ENCODE assay signal across 14 cellular contexts in the genomic region with DNA sequence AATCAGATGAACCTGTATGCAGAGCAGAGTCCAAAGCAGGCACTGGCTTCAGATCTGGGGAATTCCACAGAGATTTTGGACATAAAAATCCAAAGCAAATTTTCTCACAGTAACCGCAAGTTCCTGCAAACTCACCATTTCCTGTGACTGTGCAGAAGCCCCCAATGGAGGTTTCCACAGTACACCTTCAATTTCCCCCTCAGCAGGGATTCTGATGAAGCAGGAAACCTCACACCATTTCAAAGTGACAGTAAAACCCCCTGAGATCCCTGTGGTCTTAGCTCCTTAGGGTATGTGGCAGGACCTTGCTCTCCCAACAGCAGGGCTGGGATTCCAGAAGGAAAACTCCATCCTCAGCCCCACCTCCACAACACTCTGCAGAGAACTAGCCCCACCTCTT. TPM values are rescaled to one million over a fixed set of nuclear protein-coding genes. Genes with fewer than 3 reads are reported as not detected.
DNase-seq lines count a peak whose midpoint lies in the region; ATAC-seq and TF ChIP-seq lines count a peak whose summit lies in the region.
"Had no signal": no experiment of that assay in that cellular context is flagged by ENCODE, and none has a peak within 500 bp of the region (broad histone marks: within the 10 kb centered on the region; RNA-seq: fewer than 3 reads in every experiment).

No MANE protein-coding gene starts in this region.

- H3K27me3 ChIP-seq in DND-41 (ENCODE audit: insufficient read depth, low read length, poor library complexity) (peaks cover 14% of the 10 kb centered on the region), Loucy (ENCODE audit: insufficient read depth, low read length, poor library complexity, severe bottlenecking) (peaks cover 1% of the 10 kb centered on the region), endodermal cell (ENCODE audit: control insufficient read depth, insufficient read depth, low read length, poor library complexity, severe bottlenecking) (peaks cover 5% of the 10 kb centered on the region)
- H3K27me3 ChIP-seq: colonic mucosa, Peyer's patch had no signal

- ATAC-seq in DND-41 (ENCODE audit: insufficient read depth, low read depth) (peak; percentile 94), natural killer cell (peak in 2 of 3 donors; percentile 56 to 67), GM21390 (IDR thresholded peaks at IDR 0.05; ENCODE audit: unreplicated experiment) (no peak)
- ATAC-seq: stimulated activated naive B cell treated with anti-CD40 and anti-IgM and Interleukin-4, amounts not matched to agents 10 μg/mL and 1 μg/mL and 100 μg/mL, for 72 hours had no signal

- H3K4me1 ChIP-seq in DND-41 (ENCODE audit: insufficient read depth, low read length) (peaks cover 14% of the 10 kb centered on the region), Loucy (ENCODE audit: insufficient read depth, low read length, poor library complexity, severe bottlenecking) (peaks cover 20% of the 10 kb centered on the region), endodermal cell (ENCODE audit: control insufficient read depth, insufficient read depth, low read length) (peaks cover 4% of the 10 kb centered on the region)
- H3K4me1 ChIP-seq: colonic mucosa had no signal

- H3K27me3 Mint-ChIP-seq in endodermal cell (ENCODE audit: insufficient read depth) (peaks cover 12% of the 10 kb centered on the region), natural killer cell (ENCODE audit: low read depth in 2 of 2) (no peaks in the 10 kb centered on the region)
- peaks cover 16% of the 10 kb centered on the region for H3K27me3 Mint-ChIP-seq in activated T-helper 1 cell treated with anti-CD3 and anti-CD28 coated beads, Interleukin-12 subunit alpha, Interleukin-12 subunit beta, Interleukin-2, Interleukin-4 antibody, amounts not matched to agents 30 ng/mL and 10 ng/mL and 1 ng/mL, durations not matched to agents 14 hours and 24 hours and 36 hours (ENCODE audit: insufficient read depth)

- H3K9me2 ChIP-seq in Loucy (replicated peaks; ENCODE audit: low read depth, low read length), result no peaks in the 10 kb centered on the region

- intact Hi-C loops in natural killer cell (cut with micrococcal nuclease), result no loop called here
- intact Hi-C loops in activated T-helper 1 cell treated with anti-CD3 and anti-CD28 coated beads, Interleukin-12 subunit alpha, Interleukin-12 subunit beta, Interleukin-2, Interleukin-4 antibody, amounts not matched to agents 30 ng/mL and 10 ng/mL and 1 ng/mL, durations not matched to agents 14 hours and 24 hours and 36 hours (cut with micrococcal nuclease), result no loop called here

- H3K4me1 Mint-ChIP-seq in endodermal cell (peaks cover 16% of the 10 kb centered on the region), natural killer cell (peaks cover 41% of the 10 kb centered on the region in 2 donors)
- peaks cover 29% of the 10 kb centered on the region for H3K4me1 Mint-ChIP-seq in activated T-helper 1 cell treated with anti-CD3 and anti-CD28 coated beads, Interleukin-12 subunit alpha, Interleukin-12 subunit beta, Interleukin-2, Interleukin-4 antibody, amounts not matched to agents 30 ng/mL and 10 ng/mL and 1 ng/mL, durations not matched to agents 14 hours and 24 hours and 36 hours (ENCODE audit: low read depth)
- H3K4me1 Mint-ChIP-seq: stimulated activated naive B cell treated with anti-CD40 and anti-IgM and Interleukin-4, amounts not matched to agents 10 μg/mL and 1 μg/mL and 100 μg/mL, for 72 hours had no signal

- H3K36me3 Mint-ChIP-seq in endodermal cell (ENCODE audit: low read depth) (no peaks in the 10 kb centered on the region), natural killer cell (no peaks in the 10 kb centered on the region)
- peaks cover 4% of the 10 kb centered on the region for H3K36me3 Mint-ChIP-seq in activated T-helper 1 cell treated with anti-CD3 and anti-CD28 coated beads, Interleukin-12 subunit alpha, Interleukin-12 subunit beta, Interleukin-2, Interleukin-4 antibody, amounts not matched to agents 30 ng/mL and 10 ng/mL and 1 ng/mL, durations not matched to agents 14 hours and 24 hours and 36 hours (ENCODE audit: low read depth)
- H3K36me3 Mint-ChIP-seq: stimulated activated naive B cell treated with anti-CD40 and anti-IgM and Interleukin-4, amounts not matched to agents 10 μg/mL and 1 μg/mL and 100 μg/mL, for 72 hours had no signal

- H3K36me3 ChIP-seq in DND-41 (ENCODE audit: insufficient read depth, low read length) (no peaks in the 10 kb centered on the region), Loucy (ENCODE audit: insufficient read depth, low read length) (no peaks in the 10 kb centered on the region), endodermal cell (ENCODE audit: control insufficient read depth, insufficient read depth, low read length) (no peaks in the 10 kb centered on the region)
- H3K36me3 ChIP-seq: colonic mucosa, Peyer's patch had no signal

- H3K4me2 ChIP-seq in DND-41 (ENCODE audit: insufficient read depth, low read length) (peak overlapping the region; percentile 6; the same call in 1 of the 2 replicates), Loucy (ENCODE audit: low read depth, low read length, poor library complexity, severe bottlenecking) (peak overlapping the region; percentile 30)

- H3K4me3 ChIP-seq in DND-41 (ENCODE audit: low read depth in 1 of 2, low read length in 2 of 2) (no peak overlapping the region), Loucy (ENCODE audit: low read length, poor library complexity, severe bottlenecking) (no peak overlapping the region), endodermal cell (ENCODE audit: low read length) (no peak overlapping the region)
- H3K4me3 ChIP-seq: colonic mucosa, Peyer's patch had no signal

- no peak overlapping the region for H3K4me3 Mint-ChIP-seq in endodermal cell
- H3K4me3 Mint-ChIP-seq in natural killer cell, result peak overlapping the region; percentile 25
- H3K4me3 Mint-ChIP-seq in activated T-helper 1 cell treated with anti-CD3 and anti-CD28 coated beads, Interleukin-12 subunit alpha, Interleukin-12 subunit beta, Interleukin-2, Interleukin-4 antibody, amounts not matched to agents 30 ng/mL and 10 ng/mL and 1 ng/mL, durations not matched to agents 14 hours and 24 hours and 36 hours, result no peak overlapping the region
- H3K4me3 Mint-ChIP-seq: stimulated activated naive B cell treated with anti-CD40 and anti-IgM and Interleukin-4, amounts not matched to agents 10 μg/mL and 1 μg/mL and 100 μg/mL, for 72 hours had no signal

- H3K79me2 ChIP-seq in DND-41 (ENCODE audit: insufficient read depth, low read length) (no peaks in the 10 kb centered on the region), Loucy (ENCODE audit: insufficient read depth, low read length) (no peaks in the 10 kb centered on the region)

- in situ Hi-C loops in GM13977 (cut with MboI; ENCODE audit: low pct_unique_long_range_greater_than_20kb, low sequenced_read_pairs, unreplicated experiment), result loop anchor here (25.0 kb wide), 1 partner anchor 380 kb away; the partner anchor contains the start of gene CDC7

- H3F3A ChIP-seq in Loucy (ENCODE audit: low read depth), result no peaks in the 10 kb centered on the region

- H3K9ac ChIP-seq in DND-41 (ENCODE audit: low read depth, low read length) (no peak overlapping the region), Loucy (ENCODE audit: low read depth, low read length, poor library complexity, severe bottlenecking) (no peak overlapping the region), endodermal cell (ENCODE audit: extremely low read depth, low read length, poor library complexity, severe bottlenecking) (no peak overlapping the region)

- peak; percentile 55 for DNase-seq in DND-41
- peak; percentile 74 for DNase-seq in endodermal cell
- no peak for DNase-seq in natural killer cell
- DNase-seq in foreskin melanocyte, result no peak
- no peak for DNase-seq in GM13977 (ENCODE audit: low spot score)
- DNase-seq in activated T-helper 1 cell treated with anti-CD3 and anti-CD28 coated beads, Interleukin-12 subunit alpha, Interleukin-12 subunit beta, Interleukin-2, Interleukin-4 antibody, amounts not matched to agents 30 ng/mL and 10 ng/mL and 1 ng/mL, durations not matched to agents 14 hours and 24 hours and 36 hours (ENCODE audit: low spot score), result no peak
- DNase-seq: colonic mucosa; NCI-H187; Peyer's patch; stimulated activated naive B cell treated with anti-CD40 and anti-IgM and Interleukin-4, amounts not matched to agents 10 μg/mL and 1 μg/mL and 100 μg/mL, for 72 hours had no signal

- H3K27ac ChIP-seq in DND-41 (ENCODE audit: low read length) (no peak overlapping the region), endodermal cell (ENCODE audit: low read depth, low read length) (no peak overlapping the region)
- H3K27ac ChIP-seq: colonic mucosa, VCaP had no signal

- 75 to 97% methylated on average over 1 of the region's 1 CpG for WGBS in endodermal cell (ENCODE audit: insufficient coverage in 1 of 2, insufficient read length in 1 of 2), 2 experiments

- H3K9me3 Mint-ChIP-seq in endodermal cell (peaks cover 2% of the 10 kb centered on the region), natural killer cell (no peaks in the 10 kb centered on the region)
- no peaks in the 10 kb centered on the region for H3K9me3 Mint-ChIP-seq in activated T-helper 1 cell treated with anti-CD3 and anti-CD28 coated beads, Interleukin-12 subunit alpha, Interleukin-12 subunit beta, Interleukin-2, Interleukin-4 antibody, amounts not matched to agents 30 ng/mL and 10 ng/mL and 1 ng/mL, durations not matched to agents 14 hours and 24 hours and 36 hours
- H3K9me3 Mint-ChIP-seq: activated T-helper 2 cell treated with anti-CD3 and anti-CD28 coated beads, Interferon-gamma antibody, Interleukin-2, Interleukin-4, amounts not matched to agents 10 μg/mL and 5 μg/mL and 100 μg/mL, durations not matched to agents 14 hours and 24 hours and 36 hours had no signal

- H4K20me1 ChIP-seq in DND-41 (ENCODE audit: insufficient read depth, low read length), result no peaks in the 10 kb centered on the region; the same call in 1 of the 2 replicates
- no peaks in the 10 kb centered on the region for H4K20me1 ChIP-seq in Loucy (ENCODE audit: insufficient read depth, low read length, poor library complexity, severe bottlenecking)

- H3K27ac Mint-ChIP-seq in endodermal cell (no peak overlapping the region), natural killer cell (peak overlapping the region; percentile 47 to 50)
- no peak overlapping the region for H3K27ac Mint-ChIP-seq in activated T-helper 1 cell treated with anti-CD3 and anti-CD28 coated beads, Interleukin-12 subunit alpha, Interleukin-12 subunit beta, Interleukin-2, Interleukin-4 antibody, amounts not matched to agents 30 ng/mL and 10 ng/mL and 1 ng/mL, durations not matched to agents 14 hours and 24 hours and 36 hours
- H3K27ac Mint-ChIP-seq: activated T-helper 2 cell treated with anti-CD3 and anti-CD28 coated beads, Interferon-gamma antibody, Interleukin-2, Interleukin-4, amounts not matched to agents 10 μg/mL and 5 μg/mL and 100 μg/mL, durations not matched to agents 14 hours and 24 hours and 36 hours; stimulated activated naive B cell treated with anti-CD40 and anti-IgM and Interleukin-4, amounts not matched to agents 10 μg/mL and 1 μg/mL and 100 μg/mL, for 72 hours had no signal

- TF ChIP-seq CTCF in DND-41 (IDR thresholded peaks at IDR 0.05; ENCODE audit: borderline replicate concordance, extremely low read depth, low read length, poor library complexity, severe bottlenecking), result no peak
- no peak for TF ChIP-seq CTCF in Loucy (conservative IDR thresholded peaks at IDR 0.05; ENCODE audit: low read length)
- TF ChIP-seq CTCF in endodermal cell (conservative IDR thresholded peaks at IDR 0.05), result no peak
- no peak for TF ChIP-seq CTCF in natural killer cell (IDR thresholded peaks at IDR 0.05)
- no peak for TF ChIP-seq CTCF in GM13977 (IDR thresholded peaks at IDR 0.05; ENCODE audit: extremely low read depth, insufficient read depth, missing control alignments)

- H3K9me3 ChIP-seq in DND-41 (ENCODE audit: insufficient read depth, low read length, severe bottlenecking), result no peaks in the 10 kb centered on the region
- H3K9me3 ChIP-seq in Loucy (ENCODE audit: insufficient read depth, low read depth, low read length), result no peaks in the 10 kb centered on the region
- no peaks in the 10 kb centered on the region for H3K9me3 ChIP-seq in endodermal cell (ENCODE audit: control insufficient read depth, low read length)
- H3K9me3 ChIP-seq: colonic mucosa, Peyer's patch had no signal

- H2AFZ ChIP-seq in DND-41 (ENCODE audit: low read depth, low read length) (no peak overlapping the region), Loucy (ENCODE audit: low read length) (no peak overlapping the region)

RNA-seq across cellular contexts. Expression of gene TGFBR3, which starts 6.0 kb away (rescaled TPM):
- total RNA-seq in endodermal cell (1 to 10 TPM; 8.1 to 8.5 TPM), natural killer cell (100 to 1,000 TPM; 225 to 274 (median 243) TPM)
- polyA plus RNA-seq in endodermal cell (2013, experiment 1 of 2), result 6.0 TPM
- polyA plus RNA-seq in endodermal cell (2013, experiment 2 of 2), result 6.9 TPM
- total RNA-seq in activated T-helper 1 cell treated with anti-CD3 and anti-CD28 coated beads, Interleukin-12 subunit alpha, Interleukin-12 subunit beta, Interleukin-2, Interleukin-4 antibody, amounts not matched to agents 30 ng/mL and 10 ng/mL and 1 ng/mL, durations not matched to agents 14 hours and 24 hours and 36 hours, result 8.9 and 11.8 TPM in 2 replicates

RNA-seq across cellular contexts. Expression of gene BRDT, which starts 57.2 kb away (rescaled TPM):
- total RNA-seq in endodermal cell (1 to 10 TPM; 2.3 to 4.4 TPM), natural killer cell (not detected)
- polyA plus RNA-seq in endodermal cell (2013, experiment 1 of 2), result 0.28 TPM
- polyA plus RNA-seq in endodermal cell (2013, experiment 2 of 2), result 0.12 TPM
- not detected in 2 replicates for total RNA-seq in activated T-helper 1 cell treated with anti-CD3 and anti-CD28 coated beads, Interleukin-12 subunit alpha, Interleukin-12 subunit beta, Interleukin-2, Interleukin-4 antibody, amounts not matched to agents 30 ng/mL and 10 ng/mL and 1 ng/mL, durations not matched to agents 14 hours and 24 hours and 36 hours
- total RNA-seq: activated T-helper 2 cell treated with anti-CD3 and anti-CD28 coated beads, Interferon-gamma antibody, Interleukin-2, Interleukin-4, amounts not matched to agents 10 μg/mL and 5 μg/mL and 100 μg/mL, durations not matched to agents 14 hours and 24 hours and 36 hours; colonic mucosa; Peyer's patch had no signal

Comparison
In these comparisons a context has a peak if more than half of its experiments do, and no peak if none do; other contexts are left out.
1. DNase-seq: peak in DND-41 (single experiment) and endodermal cell (single experiment); none in natural killer cell (single experiment), foreskin melanocyte (single experiment), GM13977 (single experiment) and activated T-helper 1 cell treated with anti-CD3 and anti-CD28 coated beads, Interleukin-12 subunit alpha, Interleukin-12 subunit beta, Interleukin-2, Interleukin-4 antibody, amounts not matched to agents 30 ng/mL and 10 ng/mL and 1 ng/mL, durations not matched to agents 14 hours and 24 hours and 36 hours (single experiment).
2. H3K27ac Mint-ChIP-seq: peak in natural killer cell (2 of 2); none in endodermal cell (single experiment) and activated T-helper 1 cell treated with anti-CD3 and anti-CD28 coated beads, Interleukin-12 subunit alpha, Interleukin-12 subunit beta, Interleukin-2, Interleukin-4 antibody, amounts not matched to agents 30 ng/mL and 10 ng/mL and 1 ng/mL, durations not matched to agents 14 hours and 24 hours and 36 hours (single experiment).
3. RNA of gene TGFBR3, which starts 6.0 kb away (total RNA-seq): 225 to 274 TPM in natural killer cell; 8.9 to 11.8 TPM in activated T-helper 1 cell treated with anti-CD3 and anti-CD28 coated beads, Interleukin-12 subunit alpha, Interleukin-12 subunit beta, Interleukin-2, Interleukin-4 antibody, amounts not matched to agents 30 ng/mL and 10 ng/mL and 1 ng/mL, durations not matched to agents 14 hours and 24 hours and 36 hours and 8.1 to 8.5 TPM in endodermal cell; every median in the first group is over 10 times any median in the second.